36 cellular contexts compared by ENCODE assay signal in genomic region chr3:136279092-136279491, GRCh38.
"Had no signal": no experiment of that assay in that cellular context is flagged by ENCODE, and none has a peak within 500 bp of the region (broad histone marks: within the 10 kb centered on the region; RNA-seq: fewer than 3 reads in every experiment).

No MANE protein-coding gene starts in this region.

- H3K27me3 ChIP-seq: adrenal gland, body of pancreas, brain microvascular endothelial cell, breast epithelium had no signal

- H3K27ac ChIP-seq: adrenal gland, body of pancreas, brain microvascular endothelial cell, breast epithelium, VCaP had no signal

- H3K4me1 ChIP-seq: breast epithelium had no signal

- H3K9me3 ChIP-seq: body of pancreas had no signal

- DNase-seq: activated B cell treated with CpG ODN at 0.5 μM for 24 hours; activated CD4-positive, alpha-beta memory T cell treated with anti-CD3 and anti-CD28 coated beads for 36 hours; activated CD4-positive, alpha-beta T cell treated with anti-CD3 and anti-CD28 coated beads for 48 hours; activated CD4-positive, alpha-beta T cell treated with anti-CD3 and anti-CD28 coated beads, Interleukin-2, amount 50 U/mL, for 1 hour; activated CD4-positive, alpha-beta T cell treated with anti-CD3 and anti-CD28 coated beads, Interleukin-2, amount 50 U/mL, for 4 hours; activated CD4-positive, CD25-positive, alpha-beta regulatory T cell treated with anti-CD3 and anti-CD28 coated beads, Interleukin-2, amount 50 U/mL, for 72 hours; activated CD8-positive, alpha-beta memory T cell treated with anti-CD3 and anti-CD28 coated beads for 24 hours; activated CD8-positive, alpha-beta memory T cell treated with anti-CD3 and anti-CD28 coated beads, Interleukin-2, amount 10 ng/mL, durations not matched to agents 7 days and 5 days; activated CD8-positive, alpha-beta memory T cell treated with anti-CD3 and anti-CD28 coated beads, Interleukin-2, amount 50 U/mL, for 48 hours; activated CD8-positive, alpha-beta T cell treated with anti-CD3 and anti-CD28 coated beads for 36 hours; activated effector memory CD4-positive, alpha-beta T cell treated with Interleukin-2 at 50 U/mL for 16 hours; activated gamma-delta T cell; activated naive CD4-positive, alpha-beta T cell treated with anti-CD3 and anti-CD28 coated beads, Interleukin-2, amount 10 ng/mL, durations not matched to agents 7 days and 5 days; activated naive CD4-positive, alpha-beta T cell treated with Interleukin-2 at 50 U/mL for 16 hours; activated naive CD8-positive, alpha-beta T cell treated with anti-CD3 and anti-CD28 coated beads, Interleukin-2, amount 10 ng/mL, durations not matched to agents 7 days and 5 days; activated naive CD8-positive, alpha-beta T cell treated with anti-CD3 and anti-CD28 coated beads, Interleukin-2, amount 50 U/mL, for 24 hours; activated T-cell treated with anti-CD3 and anti-CD28 coated beads, Interleukin-2, amount 50 U/mL, for 24 hours; activated T-cell treated with anti-CD3 and anti-CD28 coated beads, Interleukin-2, amount 50 U/mL, for 48 hours; adrenal gland; amniotic stem cell; aorta; body of pancreas; brain microvascular endothelial cell; central memory CD4-positive, alpha-beta T cell; T-helper 1 cell; T-helper 2 cell; T-helper 9 cell had no signal

- H3K4me3 ChIP-seq: adrenal gland, body of pancreas, breast epithelium had no signal

- H3K36me3 ChIP-seq: adrenal gland, brain microvascular endothelial cell, breast epithelium had no signal

- H3K4me3 Mint-ChIP-seq: activated B cell treated with CpG ODN at 0.5 μM for 24 hours; activated CD4-positive, alpha-beta memory T cell treated with anti-CD3 and anti-CD28 coated beads for 36 hours; activated CD8-positive, alpha-beta memory T cell treated with anti-CD3 and anti-CD28 coated beads, Interleukin-2, amount 10 ng/mL, durations not matched to agents 7 days and 5 days; activated CD8-positive, alpha-beta T cell treated with anti-CD3 and anti-CD28 coated beads for 36 hours; activated naive CD4-positive, alpha-beta T cell treated with anti-CD3 and anti-CD28 coated beads, Interleukin-2, amount 10 ng/mL, durations not matched to agents 7 days and 5 days; activated naive CD4-positive, alpha-beta T cell treated with anti-CD3 and anti-CD28 coated beads, Interleukin-2, amount 50 U/mL, for 24 hours; activated naive CD8-positive, alpha-beta T cell treated with anti-CD3 and anti-CD28 coated beads, Interleukin-2, amount 10 ng/mL, durations not matched to agents 7 days and 5 days; activated naive CD8-positive, alpha-beta T cell treated with anti-CD3 and anti-CD28 coated beads, Interleukin-2, amount 50 U/mL, for 24 hours; activated T-cell treated with anti-CD3 and anti-CD28 coated beads, Interleukin-2, amount 50 U/mL, for 24 hours; T-helper 1 cell treated with Interleukin-12 subunit alpha and Interleukin-12 subunit beta and Interleukin-4 antibody, amounts not matched to agents 30 μg/mL and 1 μg/mL, for 36 hours; T-helper 2 cell treated with Interferon-gamma antibody and Interleukin-4, amounts not matched to agents 5 μg/mL and 100 μg/mL, for 36 hours had no signal

- ATAC-seq: activated CD8-positive, alpha-beta memory T cell treated with anti-CD3 and anti-CD28 coated beads, Interleukin-2, amount 10 ng/mL, durations not matched to agents 7 days and 5 days; activated CD8-positive, alpha-beta T cell treated with anti-CD3 and anti-CD28 coated beads for 36 hours; activated naive CD8-positive, alpha-beta T cell treated with anti-CD3 and anti-CD28 coated beads, Interleukin-2, amount 50 U/mL, for 24 hours; body of pancreas had no signal

- FAIRE-seq: astrocyte, colon, TTC549 had no signal

- H3K27me3 Mint-ChIP-seq: activated B cell treated with CpG ODN at 0.5 μM for 24 hours; activated CD4-positive, alpha-beta memory T cell treated with anti-CD3 and anti-CD28 coated beads for 36 hours; activated CD8-positive, alpha-beta memory T cell treated with anti-CD3 and anti-CD28 coated beads, Interleukin-2, amount 10 ng/mL, durations not matched to agents 7 days and 5 days; activated CD8-positive, alpha-beta T cell treated with anti-CD3 and anti-CD28 coated beads for 36 hours; activated naive CD4-positive, alpha-beta T cell treated with anti-CD3 and anti-CD28 coated beads, Interleukin-2, amount 10 ng/mL, durations not matched to agents 7 days and 5 days; activated naive CD4-positive, alpha-beta T cell treated with anti-CD3 and anti-CD28 coated beads, Interleukin-2, amount 50 U/mL, for 24 hours; activated naive CD8-positive, alpha-beta T cell treated with anti-CD3 and anti-CD28 coated beads, Interleukin-2, amount 10 ng/mL, durations not matched to agents 7 days and 5 days; activated naive CD8-positive, alpha-beta T cell treated with anti-CD3 and anti-CD28 coated beads, Interleukin-2, amount 50 U/mL, for 24 hours; activated T-cell treated with anti-CD3 and anti-CD28 coated beads, Interleukin-2, amount 50 U/mL, for 24 hours had no signal

- H3K27ac Mint-ChIP-seq: activated B cell treated with CpG ODN at 0.5 μM for 24 hours; activated CD4-positive, alpha-beta memory T cell treated with anti-CD3 and anti-CD28 coated beads for 36 hours; activated CD8-positive, alpha-beta memory T cell treated with anti-CD3 and anti-CD28 coated beads, Interleukin-2, amount 10 ng/mL, durations not matched to agents 7 days and 5 days; activated CD8-positive, alpha-beta T cell treated with anti-CD3 and anti-CD28 coated beads for 36 hours; activated naive CD4-positive, alpha-beta T cell treated with anti-CD3 and anti-CD28 coated beads, Interleukin-2, amount 10 ng/mL, durations not matched to agents 7 days and 5 days; activated naive CD4-positive, alpha-beta T cell treated with anti-CD3 and anti-CD28 coated beads, Interleukin-2, amount 50 U/mL, for 24 hours; activated naive CD8-positive, alpha-beta T cell treated with anti-CD3 and anti-CD28 coated beads, Interleukin-2, amount 10 ng/mL, durations not matched to agents 7 days and 5 days; activated naive CD8-positive, alpha-beta T cell treated with anti-CD3 and anti-CD28 coated beads, Interleukin-2, amount 50 U/mL, for 24 hours; activated T-cell treated with anti-CD3 and anti-CD28 coated beads, Interleukin-2, amount 50 U/mL, for 24 hours; activated T-helper 2 cell treated with anti-CD3 and anti-CD28 coated beads, Interferon-gamma antibody, Interleukin-2, Interleukin-4, amounts not matched to agents 10 μg/mL and 5 μg/mL and 100 μg/mL, durations not matched to agents 14 hours and 24 hours and 36 hours; T-helper 1 cell treated with Interleukin-12 subunit alpha and Interleukin-12 subunit beta and Interleukin-4 antibody, amounts not matched to agents 30 μg/mL and 1 μg/mL, for 36 hours; T-helper 2 cell treated with Interferon-gamma antibody and Interleukin-4, amounts not matched to agents 5 μg/mL and 100 μg/mL, for 36 hours had no signal
